In the genomic region with DNA sequence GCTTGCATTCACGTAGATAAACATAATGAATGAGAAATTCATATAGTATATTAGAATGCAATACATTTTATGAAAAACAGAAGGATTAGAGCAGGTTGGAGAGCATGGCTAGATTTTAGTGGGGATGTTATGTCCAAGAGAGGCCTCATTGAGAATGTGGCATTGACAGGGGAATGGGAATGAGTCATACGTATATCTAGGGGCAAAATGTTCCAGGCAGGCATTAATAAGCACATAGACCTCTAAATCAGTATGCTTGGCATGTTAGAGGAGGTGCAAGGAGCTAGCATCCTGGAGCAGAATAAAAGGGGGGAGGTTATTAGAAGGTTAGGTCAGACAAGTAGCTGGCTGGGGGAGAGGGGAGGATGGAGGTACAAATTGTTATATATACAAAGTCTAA, we compare ENCODE assay signal across 11 cellular contexts.
"Had no signal": no experiment of that assay in that cellular context is flagged by ENCODE, and none has a peak within 500 bp of the region (broad histone marks: within the 10 kb centered on the region; RNA-seq: fewer than 3 reads in every experiment).

No MANE protein-coding gene starts in this region.

- H3K36me3 ChIP-seq: colonic mucosa, esophagus squamous epithelium, neural progenitor cell, pancreas, tibial artery, vagina had no signal

- H3K4me3 ChIP-seq: colonic mucosa, esophagus squamous epithelium, neural progenitor cell, pancreas, skin epidermis, tibial artery, vagina had no signal

- H3K27me3 ChIP-seq: colonic mucosa, esophagus squamous epithelium, neural progenitor cell, pancreas, tibial artery, vagina had no signal

- H3K9ac ChIP-seq: neural progenitor cell had no signal

- H3K9me3 ChIP-seq: colonic mucosa, esophagus squamous epithelium, pancreas, vagina had no signal

- DNase-seq: activated CD4-positive, alpha-beta T cell treated with anti-CD3 and anti-CD28 coated beads, Interleukin-2, amount 50 U/mL, for 1 hour; activated naive CD4-positive, alpha-beta T cell treated with anti-CD3 and anti-CD28 coated beads, Interleukin-2, amount 10 ng/mL, durations not matched to agents 7 days and 5 days; amygdala; colonic mucosa; esophagus squamous epithelium; kidney glomerular epithelial cell; pancreas; tibial artery had no signal

- H3K4me2 ChIP-seq: neural progenitor cell had no signal

- ATAC-seq: pancreas had no signal

- H3K27ac ChIP-seq: colonic mucosa, esophagus squamous epithelium, neural progenitor cell, pancreas, skin epidermis, tibial artery, vagina had no signal

- H3K4me1 ChIP-seq: colonic mucosa, esophagus squamous epithelium, neural progenitor cell, pancreas, tibial artery, vagina had no signal

- H2AFZ ChIP-seq: neural progenitor cell had no signal
